Comparison of ENCODE assay signal across 11 cellular contexts in the genomic region with DNA sequence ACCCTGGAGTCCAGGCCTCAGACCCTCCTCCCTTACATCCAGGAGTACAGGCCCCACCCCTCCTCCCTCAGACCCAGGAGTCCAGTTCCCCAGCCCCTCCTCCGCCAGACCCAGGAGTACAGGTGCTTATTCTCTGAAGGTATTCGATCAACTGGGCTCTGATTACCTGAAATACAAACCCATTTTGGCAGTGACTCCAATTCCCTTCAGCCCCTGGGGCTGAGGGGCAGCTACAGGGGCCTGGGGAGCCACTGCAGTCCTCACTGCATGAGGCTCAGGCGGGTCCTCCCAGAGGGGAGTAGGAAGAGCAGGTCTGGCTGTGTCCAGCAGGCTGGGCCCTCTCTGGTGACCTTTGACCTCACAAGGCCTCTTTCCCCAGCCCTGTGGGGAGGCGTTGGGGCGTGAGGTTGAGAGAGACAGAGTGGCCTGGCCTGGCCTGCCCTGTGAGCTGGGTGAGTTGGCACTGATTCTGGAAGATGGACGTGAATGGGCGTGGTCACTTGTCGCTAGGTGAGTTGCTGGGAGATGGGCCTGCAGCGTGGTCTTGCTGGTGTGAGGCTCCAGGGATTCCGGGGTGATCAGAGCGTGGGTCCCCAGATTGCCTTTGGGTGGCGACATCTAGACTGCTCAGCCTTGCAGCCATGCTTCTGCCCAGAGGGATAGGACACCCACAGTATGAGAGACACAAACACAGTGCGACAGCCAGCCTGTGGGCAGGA. TPM values are rescaled to one million over a fixed set of nuclear protein-coding genes. Genes with fewer than 3 reads are reported as not detected.
DNase-seq lines count a peak whose midpoint lies in the region; ATAC-seq lines count a peak whose summit lies in the region.
"Had no signal": no experiment of that assay in that cellular context is flagged by ENCODE, and none has a peak within 500 bp of the region (broad histone marks: within the 10 kb centered on the region; RNA-seq: fewer than 3 reads in every experiment).

No MANE protein-coding gene starts in this region.

- DNase-seq in activated T-cell treated with anti-CD3 and anti-CD28 coated beads, Interleukin-2, amount 50 U/mL, for 24 hours, result no peak
- no peak for DNase-seq in activated T-cell treated with anti-CD3 and anti-CD28 coated beads for 4 hours
- no peak for DNase-seq in stimulated activated naive B cell treated with anti-CD40 and anti-IgM and Interleukin-4, amounts not matched to agents 10 μg/mL and 1 μg/mL and 100 μg/mL, for 72 hours
- DNase-seq in LoVo (ENCODE audit: low spot score), result no peak
- no peak for DNase-seq in NCI-H1048 (lab: John Stamatoyannopoulos, UW)
- DNase-seq: activated naive CD4-positive, alpha-beta T cell; esophagus squamous epithelium; NCI-H226; stimulated activated CD4-positive, alpha-beta T cell treated with anti-CD3 and anti-CD28 coated beads, Interleukin-15, amount 100 ng/mL, for 24 hours had no signal

- H3K27ac Mint-ChIP-seq in activated T-cell treated with anti-CD3 and anti-CD28 coated beads, Interleukin-2, amount 50 U/mL, for 24 hours, result peak overlapping the region; percentile 5
- peak overlapping the region; percentile 3 for H3K27ac Mint-ChIP-seq in stimulated activated naive B cell treated with anti-CD40 and anti-IgM and Interleukin-4, amounts not matched to agents 10 μg/mL and 1 μg/mL and 100 μg/mL, for 72 hours

- no peak overlapping the region for H3K4me3 ChIP-seq in ectodermal cell (ENCODE audit: insufficient read depth, low read depth, low read length)
- H3K4me3 ChIP-seq: esophagus squamous epithelium had no signal

- ATAC-seq in stimulated activated naive B cell treated with anti-CD40 and anti-IgM and Interleukin-4, amounts not matched to agents 10 μg/mL and 1 μg/mL and 100 μg/mL, for 72 hours (replicated peaks), result no peak

- H3K9me3 ChIP-seq in ectodermal cell (ENCODE audit: control insufficient read depth, low read length), result no peaks in the 10 kb centered on the region
- H3K9me3 ChIP-seq: esophagus squamous epithelium had no signal

- H3K4me3 Mint-ChIP-seq in activated T-cell treated with anti-CD3 and anti-CD28 coated beads, Interleukin-2, amount 50 U/mL, for 24 hours, result no peak overlapping the region
- no peak overlapping the region for H3K4me3 Mint-ChIP-seq in stimulated activated naive B cell treated with anti-CD40 and anti-IgM and Interleukin-4, amounts not matched to agents 10 μg/mL and 1 μg/mL and 100 μg/mL, for 72 hours

- H3K27me3 Mint-ChIP-seq in activated T-cell treated with anti-CD3 and anti-CD28 coated beads, Interleukin-2, amount 50 U/mL, for 24 hours, result no peaks in the 10 kb centered on the region
- no peaks in the 10 kb centered on the region for H3K27me3 Mint-ChIP-seq in stimulated activated naive B cell treated with anti-CD40 and anti-IgM and Interleukin-4, amounts not matched to agents 10 μg/mL and 1 μg/mL and 100 μg/mL, for 72 hours

- WGBS in ectodermal cell, 2 experiments, result 85 to 89% methylated on average over 13 of the region's 13 CpGs

- H3K36me3 Mint-ChIP-seq in activated T-cell treated with anti-CD3 and anti-CD28 coated beads, Interleukin-2, amount 50 U/mL, for 24 hours (ENCODE audit: low read depth), result peaks cover 40% of the 10 kb centered on the region
- peaks cover 13 to 31% of the 10 kb centered on the region in 2 donors for H3K36me3 Mint-ChIP-seq in stimulated activated naive B cell treated with anti-CD40 and anti-IgM and Interleukin-4, amounts not matched to agents 10 μg/mL and 1 μg/mL and 100 μg/mL, for 72 hours

- peaks cover 26% of the 10 kb centered on the region for H3K4me1 Mint-ChIP-seq in activated T-cell treated with anti-CD3 and anti-CD28 coated beads, Interleukin-2, amount 50 U/mL, for 24 hours (ENCODE audit: low read depth)
- H3K4me1 Mint-ChIP-seq in stimulated activated naive B cell treated with anti-CD40 and anti-IgM and Interleukin-4, amounts not matched to agents 10 μg/mL and 1 μg/mL and 100 μg/mL, for 72 hours, result peaks cover 33 to 51% of the 10 kb centered on the region in 2 donors

- H3K9me3 Mint-ChIP-seq in activated T-cell treated with anti-CD3 and anti-CD28 coated beads, Interleukin-2, amount 50 U/mL, for 24 hours, result no peaks in the 10 kb centered on the region
- H3K9me3 Mint-ChIP-seq in stimulated activated naive B cell treated with anti-CD40 and anti-IgM and Interleukin-4, amounts not matched to agents 10 μg/mL and 1 μg/mL and 100 μg/mL, for 72 hours, result no peaks in the 10 kb centered on the region

- no peaks in the 10 kb centered on the region for H3K27me3 ChIP-seq in ectodermal cell (ENCODE audit: control insufficient read depth, insufficient read depth, low read length, poor library complexity, severe bottlenecking)
- H3K27me3 ChIP-seq: esophagus squamous epithelium had no signal

- H3K4me1 ChIP-seq in ectodermal cell (ENCODE audit: control insufficient read depth, insufficient read depth, low read length), result peaks cover 19% of the 10 kb centered on the region

- no peaks in the 10 kb centered on the region for H3K36me3 ChIP-seq in ectodermal cell (ENCODE audit: control insufficient read depth, insufficient read depth, low read length)

- H3K27ac ChIP-seq in ectodermal cell (ENCODE audit: insufficient read depth, low read depth, low read length, poor library complexity, severe bottlenecking), result peak overlapping the region; percentile 26
- H3K27ac ChIP-seq: esophagus squamous epithelium, HL-60 had no signal

RNA-seq across cellular contexts. Expression of a gene that starts 3.1 kb away (rescaled TPM):
- polyA plus RNA-seq in ectodermal cell (2013, experiment 1 of 4), result 56.4 TPM
- 57.1 TPM for polyA plus RNA-seq in ectodermal cell (2013, experiment 2 of 4)
- polyA plus RNA-seq in ectodermal cell (2013, experiment 3 of 4), result 42.0 TPM
- 48.1 TPM for polyA plus RNA-seq in ectodermal cell (2013, experiment 4 of 4)

RNA-seq across cellular contexts. Expression of a gene that starts 28.5 kb away (rescaled TPM):
- 24.6 TPM for polyA plus RNA-seq in ectodermal cell (2013, experiment 1 of 4)
- 26.9 TPM for polyA plus RNA-seq in ectodermal cell (2013, experiment 2 of 4)
- 20.6 TPM for polyA plus RNA-seq in ectodermal cell (2013, experiment 3 of 4)
- polyA plus RNA-seq in ectodermal cell (2013, experiment 4 of 4), result 21.7 TPM

RNA-seq across cellular contexts. Expression of a gene that starts 52.4 kb away (rescaled TPM):
- polyA plus RNA-seq in ectodermal cell (2013, experiment 1 of 4), result not detected
- polyA plus RNA-seq in ectodermal cell (2013, experiment 2 of 4), result not detected
- not detected for polyA plus RNA-seq in ectodermal cell (2013, experiment 3 of 4)
- polyA plus RNA-seq in ectodermal cell (2013, experiment 4 of 4), result not detected

RNA-seq across cellular contexts. Expression of a gene that starts 55.3 kb away (rescaled TPM):
- polyA plus RNA-seq in ectodermal cell (2013, experiment 1 of 4), result 2.6 TPM
- polyA plus RNA-seq in ectodermal cell (2013, experiment 2 of 4), result 2.1 TPM
- 1.0 TPM for polyA plus RNA-seq in ectodermal cell (2013, experiment 3 of 4)
- polyA plus RNA-seq in ectodermal cell (2013, experiment 4 of 4), result 1.3 TPM
